25 cellular contexts compared by ENCODE assay signal in the genomic region with DNA sequence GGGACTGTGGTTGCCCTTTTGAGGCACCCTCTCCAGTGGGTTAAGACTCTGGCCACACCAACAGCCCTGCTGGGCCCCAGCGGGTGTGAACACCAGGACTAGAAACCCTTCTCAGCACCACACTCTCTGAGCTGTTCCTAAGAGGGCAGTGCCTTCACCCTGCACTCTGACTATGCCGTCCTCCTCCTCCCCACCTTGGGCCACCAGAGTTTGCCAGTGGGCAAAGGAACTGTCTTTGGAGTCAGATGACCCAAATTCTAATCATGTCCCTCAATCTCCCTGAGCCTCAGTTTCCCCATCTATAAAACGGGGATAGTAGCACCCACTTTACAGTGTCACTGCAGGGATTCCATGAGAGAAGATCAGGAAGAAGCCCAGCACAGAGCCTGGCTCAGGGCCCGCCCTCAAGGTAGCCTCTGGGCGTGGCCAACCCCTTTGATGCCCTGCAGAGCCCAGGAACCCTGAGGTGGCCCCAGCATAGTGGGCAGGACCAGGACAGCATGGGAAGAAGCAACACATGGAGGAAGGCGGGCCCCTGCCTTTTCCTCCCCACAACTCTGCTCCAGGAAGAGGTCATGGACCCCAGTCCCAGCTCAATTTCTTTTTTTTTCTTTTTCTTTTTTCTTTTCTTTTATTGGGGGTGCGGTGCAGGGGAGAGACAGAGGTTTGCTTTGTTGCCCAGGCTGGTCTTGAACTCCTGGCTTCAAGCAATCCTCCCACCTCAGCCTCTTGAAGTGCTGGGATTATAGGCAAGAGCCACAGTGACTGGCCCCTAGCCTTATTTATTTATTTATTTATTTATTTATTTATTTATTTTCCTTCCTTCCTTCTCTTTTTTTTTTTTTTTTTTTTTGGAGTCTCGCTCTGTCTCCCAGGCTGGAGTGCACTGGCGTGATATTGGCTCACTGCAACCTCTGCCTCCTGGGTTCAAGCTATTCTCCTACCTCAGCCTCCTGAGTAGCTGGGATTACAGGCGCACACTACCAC.
A peak's percentile ranks its signal among the peaks of the same experiment; 100 is the strongest.
DNase-seq lines count a peak whose midpoint lies in the region; ATAC-seq lines count a peak whose summit lies in the region.
"Had no signal": no experiment of that assay in that cellular context is flagged by ENCODE, and none has a peak within 500 bp of the region (broad histone marks: within the 10 kb centered on the region; RNA-seq: fewer than 3 reads in every experiment).

No MANE protein-coding gene starts in this region.

- 72% methylated on average over 10 of the region's 10 CpGs for WGBS in right cardiac atrium

- no peak overlapping the region for H3K4me3 ChIP-seq in right cardiac atrium (ENCODE audit: low read length)
- H3K4me3 ChIP-seq: cardiac muscle cell, left lung, MG63, pancreas, SJCRH30 had no signal

- H3K27ac Mint-ChIP-seq in effector memory CD8-positive, alpha-beta T cell: no peak overlapping the region
- H3K27ac Mint-ChIP-seq: activated CD4-positive, alpha-beta T cell treated with anti-CD3 and anti-CD28 coated beads, Interleukin-2, amount 10 ng/mL, durations not matched to agents 24 days and 14 days; activated T-cell treated with anti-CD3 and anti-CD28 coated beads, Interleukin-2, amount 50 U/mL, for 24 hours; memory B cell; WTC11 had no signal

- intact Hi-C loops in Right ventricle myocardium inferior (cut with DNase I): no loop called here
- intact Hi-C loops in right cardiac atrium (cut with DNase I): no loop called here

- peaks cover 14 to 59% of the 10 kb centered on the region in 2 donors for H3K27me3 Mint-ChIP-seq in effector memory CD8-positive, alpha-beta T cell
- H3K27me3 Mint-ChIP-seq: activated CD4-positive, alpha-beta T cell treated with anti-CD3 and anti-CD28 coated beads, Interleukin-2, amount 10 ng/mL, durations not matched to agents 24 days and 14 days had no signal

- no peaks in the 10 kb centered on the region for H3K9me3 Mint-ChIP-seq in effector memory CD8-positive, alpha-beta T cell
- H3K9me3 Mint-ChIP-seq: activated CD4-positive, alpha-beta T cell treated with anti-CD3 and anti-CD28 coated beads, Interleukin-2, amount 10 ng/mL, durations not matched to agents 24 days and 14 days; activated T-cell treated with anti-CD3 and anti-CD28 coated beads, Interleukin-2, amount 50 U/mL, for 24 hours; memory B cell; neural crest cell; WTC11 had no signal

- DNase-seq in Right ventricle myocardium inferior (ENCODE audit: missing footprints) (peak; percentile 9), right cardiac atrium (no peak), NCI-H69 (lab: John Stamatoyannopoulos, UW) (peak; percentile 66), HuH-7 (ENCODE audit: low spot score) (no peak), SW 1271 (lab: John Stamatoyannopoulos, UW) (no peak)
- no peak for DNase-seq in effector memory CD8-positive, alpha-beta T cell
- DNase-seq: activated CD4-positive, alpha-beta T cell treated with anti-CD3 and anti-CD28 coated beads, Interleukin-2, amount 10 ng/mL, durations not matched to agents 24 days and 14 days; activated gamma-delta T cell; activated T-cell treated with anti-CD3 and anti-CD28 coated beads, Interleukin-2, amount 50 U/mL, for 24 hours; cortex of kidney; effector memory CD4-positive, alpha-beta T cell; MG63; NCI-H1930; NCI-H524 treated with DMSO at 0.1 percent for 48 hours; pancreas; SJCRH30; small intestine; stimulated activated naive CD8-positive, alpha-beta T cell treated with anti-CD3 and anti-CD28 coated beads, Interleukin-15, Interleukin-2, amounts not matched to agents 100 U/mL and 50 U/mL, for 24 hours; T-helper 1 cell had no signal

- H3K27ac ChIP-seq in right cardiac atrium (ENCODE audit: low read length): no peak overlapping the region
- H3K27ac ChIP-seq: cardiac muscle cell, left lung, pancreas, SJCRH30 had no signal

- no peaks in the 10 kb centered on the region for H3K4me1 ChIP-seq in right cardiac atrium (ENCODE audit: control insufficient read depth, insufficient read depth, low read length)
- H3K4me1 ChIP-seq: left lung, pancreas, SJCRH30 had no signal

- H3K27me3 ChIP-seq in right cardiac atrium (ENCODE audit: control insufficient read depth, insufficient read depth): no peaks in the 10 kb centered on the region
- H3K27me3 ChIP-seq: cardiac muscle cell, MG63, pancreas, SJCRH30 had no signal

- H3K4me1 Mint-ChIP-seq in effector memory CD8-positive, alpha-beta T cell (ENCODE audit: low read depth in 2 of 2): peaks cover 10 to 12% of the 10 kb centered on the region in 2 donors
- H3K4me1 Mint-ChIP-seq: activated CD4-positive, alpha-beta T cell treated with anti-CD3 and anti-CD28 coated beads, Interleukin-2, amount 10 ng/mL, durations not matched to agents 24 days and 14 days had no signal

- ATAC-seq in Right ventricle myocardium inferior: no peak
- no peak for ATAC-seq in right cardiac atrium
- ATAC-seq in effector memory CD8-positive, alpha-beta T cell (replicated peaks): no peak
- no peak for ATAC-seq in GM18520 (IDR thresholded peaks at IDR 0.05; ENCODE audit: unreplicated experiment)
- ATAC-seq: left lung; pancreas; stimulated activated naive CD8-positive, alpha-beta T cell treated with anti-CD3 and anti-CD28 coated beads, Interleukin-15, Interleukin-2, amounts not matched to agents 100 U/mL and 50 U/mL, for 24 hours had no signal

- H3K9me3 ChIP-seq in right cardiac atrium (ENCODE audit: control insufficient read depth, low read length): no peaks in the 10 kb centered on the region
- H3K9me3 ChIP-seq: left lung, MG63, pancreas, SJCRH30 had no signal

- H3K4me3 Mint-ChIP-seq in effector memory CD8-positive, alpha-beta T cell: peak overlapping the region; percentile 12 to 24
- H3K4me3 Mint-ChIP-seq: activated CD4-positive, alpha-beta T cell treated with anti-CD3 and anti-CD28 coated beads, Interleukin-2, amount 10 ng/mL, durations not matched to agents 24 days and 14 days; activated T-cell treated with anti-CD3 and anti-CD28 coated beads, Interleukin-2, amount 50 U/mL, for 24 hours; memory B cell; neural crest cell; WTC11 had no signal

- H3K36me3 Mint-ChIP-seq in effector memory CD8-positive, alpha-beta T cell (ENCODE audit: insufficient read depth): peaks cover 7% of the 10 kb centered on the region
- H3K36me3 Mint-ChIP-seq: memory B cell, WTC11 had no signal

Comparison
In these comparisons a context has a peak if more than half of its experiments do, and no peak if none do; other contexts are left out.
1. DNase-seq: peak in Right ventricle myocardium inferior (single experiment) and NCI-H69 (single experiment); none in right cardiac atrium (0 of 3), effector memory CD8-positive, alpha-beta T cell (0 of 3), HuH-7 (single experiment) and SW 1271 (0 of 2).